Comparison of ENCODE assay signal across 35 cellular contexts in genomic region chr19:44061038-44061437, GRCh38.
"Had no signal": no experiment of that assay in that cellular context is flagged by ENCODE, and none has a peak within 500 bp of the region (broad histone marks: within the 10 kb centered on the region; RNA-seq: fewer than 3 reads in every experiment).

No MANE protein-coding gene starts in this region.

- H3K36me3 ChIP-seq: MG63 had no signal

- H3K4me3 ChIP-seq: MG63 had no signal

- DNase-seq: Karpas-422, Kasumi-1, MG63, MM.1S, MV-4-11, NCI-H1048, NCI-H1092, NCI-H1092 treated with DMSO at 0.1 percent for 48 hours, NCI-H1105, NCI-H1105 treated with DMSO at 0.1 percent for 48 hours, NCI-H1417, NCI-H1417 treated with DMSO at 0.1 percent for 48 hours, NCI-H1436, NCI-H1436 treated with DMSO at 0.1 percent for 48 hours, NCI-H146, NCI-H1694, NCI-H1694 treated with DMSO at 0.1 percent for 48 hours, NCI-H187, NCI-H187 treated with DMSO at 0.1 percent for 48 hours, NCI-H1930, NCI-H2029, NCI-H2029 treated with DMSO at 0.1 percent for 48 hours, NCI-H2081, NCI-H2081 treated with DMSO at 0.1 percent for 48 hours, NCI-H2107, NCI-H2171, NCI-H2171 treated with DMSO at 0.1 percent for 48 hours, NCI-H2227 treated with DMSO at 0.1 percent for 48 hours, NCI-H226, NCI-H345, NCI-H446, NCI-H446 treated with DMSO at 0.1 percent for 48 hours, NCI-H510A, NCI-H510A treated with DMSO at 0.1 percent for 48 hours, NCI-H524 had no signal

- H3K27me3 ChIP-seq: MG63 had no signal
